Comparison of ENCODE assay signal across 2 cellular contexts in genomic region chr15:74978503-74978902, GRCh38.
A peak's percentile ranks its signal among the peaks of the same experiment; 100 is the strongest.
TF ChIP-seq lines count a peak whose summit lies in the region.

No MANE protein-coding gene starts in this region.

TF ChIP-seq in A549, 52 proteins besides CTCF, POLR2A, EP300 and RAD21:
- TF ChIP-seq CHD4 (IDR thresholded peaks at IDR 0.05; ENCODE audit: borderline replicate concordance) (no peak), FOSL2 (IDR thresholded peaks at IDR 0.05) (no peak), FOSL2 (CRISPR knock-in tag; IDR thresholded peaks at IDR 0.05) (peak; percentile 17; the same call in 1 of the 2 replicates)

TF ChIP-seq in IMR-90, 13 proteins besides CTCF, POLR2A, EP300 and RAD21:
- TF ChIP-seq USF2 (IDR thresholded peaks at IDR 0.05; ENCODE audit: low read depth, low read length) = no peak
- TF ChIP-seq MXI1 (IDR thresholded peaks at IDR 0.05; ENCODE audit: borderline replicate concordance, low read depth, low read length) = no peak
- no peak for TF ChIP-seq CHD1 (IDR thresholded peaks at IDR 0.05; ENCODE audit: low read depth, low read length)
- TF ChIP-seq MAFK (IDR thresholded peaks at IDR 0.05; ENCODE audit: low read depth, low read length) = no peak
- TF ChIP-seq NFE2L2 (IDR thresholded peaks at IDR 0.05; ENCODE audit: low read depth, low read length) = no peak
- TF ChIP-seq RCOR1 (IDR thresholded peaks at IDR 0.05; ENCODE audit: insufficient replicate concordance, low read length) = no peak
- no peak for TF ChIP-seq ELK1 (IDR thresholded peaks at IDR 0.05; ENCODE audit: borderline replicate concordance, low read depth, low read length)
- TF ChIP-seq CEBPB (IDR thresholded peaks at IDR 0.05; ENCODE audit: low read depth, low read length) = no peak
- TF ChIP-seq RFX5 (IDR thresholded peaks at IDR 0.05; ENCODE audit: low read depth, low read length) = no peak
- no peak for TF ChIP-seq BHLHE40 (IDR thresholded peaks at IDR 0.05; ENCODE audit: low read depth, low read length)
- no peak for TF ChIP-seq SMC3 (IDR thresholded peaks at IDR 0.05; ENCODE audit: low read depth, low read length)
- no peak for TF ChIP-seq MAZ (IDR thresholded peaks at IDR 0.05; ENCODE audit: borderline replicate concordance, low read depth, low read length)
- no peak for TF ChIP-seq FOS (IDR thresholded peaks at IDR 0.05; ENCODE audit: low read depth, low read length)
